24 cellular contexts compared by ENCODE assay signal in genomic region chr15:43900964-43901363, GRCh38.
"Had no signal": no experiment of that assay in that cellular context is flagged by ENCODE, and none has a peak within 500 bp of the region (broad histone marks: within the 10 kb centered on the region; RNA-seq: fewer than 3 reads in every experiment).

No MANE protein-coding gene starts in this region.

- ATAC-seq: activated CD8-positive, alpha-beta memory T cell treated with anti-CD3 and anti-CD28 coated beads, Interleukin-2, amount 10 ng/mL, durations not matched to agents 7 days and 5 days had no signal

- H3K4me3 ChIP-seq: breast epithelium, PC-9 had no signal

- H3K9ac ChIP-seq: KMS-11, SK-N-SH had no signal

- H3K36me3 ChIP-seq: breast epithelium had no signal

- H3K27ac ChIP-seq: breast epithelium, KMS-11, PC-9 had no signal

- H3K4me2 ChIP-seq: KMS-11, PC-9, SK-N-SH had no signal

- DNase-seq: activated B cell treated with CpG ODN at 0.5 μM for 24 hours; activated CD4-positive, alpha-beta T cell treated with anti-CD3 and anti-CD28 coated beads for 1 hour; activated CD4-positive, alpha-beta T cell treated with anti-CD3 and anti-CD28 coated beads, Interleukin-2, amount 10 ng/mL, durations not matched to agents 24 days and 14 days; activated CD4-positive, alpha-beta T cell treated with anti-CD3 and anti-CD28 coated beads, Interleukin-2, amount 50 U/mL, for 48 hours; activated CD8-positive, alpha-beta memory T cell treated with anti-CD3 and anti-CD28 coated beads, Interleukin-2, amount 10 ng/mL, durations not matched to agents 7 days and 5 days; activated effector memory CD4-positive, alpha-beta T cell treated with Interleukin-2 at 50 U/mL for 16 hours; activated naive CD4-positive, alpha-beta T cell; activated T-cell treated with anti-CD3 and anti-CD28 coated beads, Interleukin-2, amount 50 U/mL, for 24 hours; aorta; caudate nucleus; NCI-H1092 treated with DMSO at 0.1 percent for 48 hours; NCI-H1417 treated with DMSO at 0.1 percent for 48 hours; NCI-H1694; NCI-H2029; NCI-H2107; NCI-H2171 treated with DMSO at 0.1 percent for 48 hours; NCI-H226; NCI-H526; PC-9; SHP77 treated with DMSO at 0.1 percent for 48 hours; T-helper 1 cell had no signal

- H3K27me3 ChIP-seq: breast epithelium had no signal

- H3K9me3 ChIP-seq: breast epithelium, SK-N-SH had no signal

- H3K4me1 ChIP-seq: breast epithelium had no signal
